Comparison of ENCODE assay signal across 8 cellular contexts in the genomic region with DNA sequence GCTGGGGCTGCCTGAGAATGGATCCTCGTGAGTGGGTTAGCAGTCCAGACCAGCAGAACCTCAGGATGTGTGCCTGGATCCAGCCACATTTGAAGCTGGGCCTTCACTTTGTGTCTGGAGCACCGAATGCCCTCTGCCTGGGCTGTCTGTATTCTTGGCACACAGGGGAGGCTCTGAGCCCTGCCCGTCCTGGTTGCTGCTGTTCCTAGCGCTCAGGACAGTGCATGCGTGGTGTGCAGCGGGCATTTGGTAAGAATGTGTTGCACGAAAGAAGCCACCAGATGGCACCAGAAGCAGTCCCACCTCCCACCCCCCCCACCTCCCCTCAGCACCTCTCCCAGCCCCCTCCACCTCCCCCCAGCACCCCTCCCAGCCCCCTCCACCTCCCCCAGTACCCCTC. TPM values are rescaled to one million over a fixed set of nuclear protein-coding genes. Genes with fewer than 3 reads are reported as not detected.
DNase-seq lines count a peak whose midpoint lies in the region; ATAC-seq and TF ChIP-seq lines count a peak whose summit lies in the region.

No MANE protein-coding gene starts in this region.

- H4K5ac ChIP-seq in mesendoderm (ENCODE audit: low read length), result no peak overlapping the region

- no peak overlapping the region for H3K27ac Mint-ChIP-seq in natural killer cell
- H3K27ac Mint-ChIP-seq in natural killer cell treated with Interleukin-12 subunit alpha and Interleukin-12 subunit beta and Interleukin-15 and Interleukin-18, amount 100 ng/mL, for 72 hours, result no peak overlapping the region
- H3K27ac Mint-ChIP-seq in activated naive CD4-positive, alpha-beta T cell treated with anti-CD3 and anti-CD28 coated beads for 36 hours, result no peak overlapping the region

- ATAC-seq in natural killer cell (peak in 1 of 3 donors; percentile 50), left ventricle myocardium superior (peak; percentile 36)
- no peak for ATAC-seq in natural killer cell treated with Interleukin-12 subunit alpha and Interleukin-12 subunit beta and Interleukin-15 and Interleukin-18, amount 100 ng/mL, for 72 hours

- H3K27me3 ChIP-seq in mesendoderm (ENCODE audit: insufficient read depth, low read length, poor library complexity), result peaks cover 3% of the 10 kb centered on the region

- no peaks in the 10 kb centered on the region for H3K36me3 Mint-ChIP-seq in natural killer cell
- H3K36me3 Mint-ChIP-seq in natural killer cell treated with Interleukin-12 subunit alpha and Interleukin-12 subunit beta and Interleukin-15 and Interleukin-18, amount 100 ng/mL, for 72 hours, result no peaks in the 10 kb centered on the region
- H3K36me3 Mint-ChIP-seq in activated naive CD4-positive, alpha-beta T cell treated with anti-CD3 and anti-CD28 coated beads for 36 hours (ENCODE audit: low read depth), result no peaks in the 10 kb centered on the region

- intact Hi-C loops in natural killer cell (cut with micrococcal nuclease) (loop anchor here (5.0 to 10.0 kb wide), 2 partner anchors 68 to 220 kb away; a partner anchor contains a TSS), left ventricle myocardium superior (cut with micrococcal nuclease) (loop anchor here (10.0 kb wide), 1 partner anchor 50 kb away; a partner anchor contains a TSS)
- intact Hi-C loops in activated naive CD4-positive, alpha-beta T cell treated with anti-CD3 and anti-CD28 coated beads for 36 hours (cut with micrococcal nuclease), result loop anchor here (5.0 kb wide), 1 partner anchor 38 kb away; no protein-coding TSS in a partner anchor

- H2BK5ac ChIP-seq in mesendoderm (ENCODE audit: low read length), result no peak overlapping the region

- no peak overlapping the region for H3K56ac ChIP-seq in mesendoderm (ENCODE audit: low read length)

- TF ChIP-seq CTCF in natural killer cell (IDR thresholded peaks at IDR 0.05), result peak; percentile 36

- peaks cover 4% of the 10 kb centered on the region for H3K36me3 ChIP-seq in mesendoderm (ENCODE audit: control insufficient read depth, insufficient read depth, low read length)

- H3K4me3 ChIP-seq in mesendoderm (ENCODE audit: low read length), result no peak overlapping the region

- no peak overlapping the region for H3K23ac ChIP-seq in mesendoderm (ENCODE audit: low read length)

- DNase-seq in natural killer cell (peak; percentile 37), NCI-H2227 treated with DMSO at 0.1 percent for 48 hours (lab: John Stamatoyannopoulos, UW) (peak; percentile 21), left ventricle myocardium superior (peak; percentile 74), NCI-H526 treated with DMSO at 0.1 percent for 48 hours (lab: John Stamatoyannopoulos, UW) (no peak), mesendoderm (no peak)
- DNase-seq in natural killer cell treated with Interleukin-12 subunit alpha and Interleukin-12 subunit beta and Interleukin-15 and Interleukin-18, amount 100 ng/mL, for 72 hours (ENCODE audit: low spot score), result no peak
- DNase-seq in activated naive CD4-positive, alpha-beta T cell treated with anti-CD3 and anti-CD28 coated beads for 36 hours, result peak; percentile 60
- DNase-seq in stimulated activated CD4-positive, alpha-beta T cell treated with anti-CD3 and anti-CD28 coated beads, Interleukin-4, amount 100 ng/mL, for 4 hours, result peak; percentile 20 to 40

- H3K9me3 Mint-ChIP-seq in natural killer cell, result no peaks in the 10 kb centered on the region
- H3K9me3 Mint-ChIP-seq in natural killer cell treated with Interleukin-12 subunit alpha and Interleukin-12 subunit beta and Interleukin-15 and Interleukin-18, amount 100 ng/mL, for 72 hours, result no peaks in the 10 kb centered on the region
- H3K9me3 Mint-ChIP-seq in activated naive CD4-positive, alpha-beta T cell treated with anti-CD3 and anti-CD28 coated beads for 36 hours, result no peaks in the 10 kb centered on the region

- H2BK15ac ChIP-seq in mesendoderm (replicated peaks; ENCODE audit: low read depth), result no peak overlapping the region

- no peak overlapping the region for H3K9ac ChIP-seq in mesendoderm (ENCODE audit: low read length)

- peaks cover 4 to 14% of the 10 kb centered on the region in 2 donors for H3K4me1 Mint-ChIP-seq in natural killer cell
- H3K4me1 Mint-ChIP-seq in natural killer cell treated with Interleukin-12 subunit alpha and Interleukin-12 subunit beta and Interleukin-15 and Interleukin-18, amount 100 ng/mL, for 72 hours (ENCODE audit: low read depth in 2 of 2), result no peaks in the 10 kb centered on the region
- peaks cover 5% of the 10 kb centered on the region for H3K4me1 Mint-ChIP-seq in activated naive CD4-positive, alpha-beta T cell treated with anti-CD3 and anti-CD28 coated beads for 36 hours (ENCODE audit: low read depth)

- peak overlapping the region; percentile 52 for H3K4me3 Mint-ChIP-seq in natural killer cell
- H3K4me3 Mint-ChIP-seq in natural killer cell treated with Interleukin-12 subunit alpha and Interleukin-12 subunit beta and Interleukin-15 and Interleukin-18, amount 100 ng/mL, for 72 hours, result no peak overlapping the region
- H3K4me3 Mint-ChIP-seq in activated naive CD4-positive, alpha-beta T cell treated with anti-CD3 and anti-CD28 coated beads for 36 hours, result no peak overlapping the region

- H4K8ac ChIP-seq in mesendoderm (ENCODE audit: low read depth, low read length), result no peak overlapping the region

- CTCF ChIA-PET in activated naive CD4-positive, alpha-beta T cell treated with anti-CD3 and anti-CD28 coated beads for 36 hours (lab: Charles Lee), result interaction anchor here (0.6 to 1.7 kb wide), 3 partner anchors 55 to 224 kb away, joined by 3 to 4 read pairs (median 4); no protein-coding TSS in a partner anchor

- H3K4ac ChIP-seq in mesendoderm (ENCODE audit: low read depth, low read length), result no peak overlapping the region

- no peak overlapping the region for H3K4me2 ChIP-seq in mesendoderm (ENCODE audit: low read length)

- no peaks in the 10 kb centered on the region for H3K4me1 ChIP-seq in mesendoderm (ENCODE audit: control insufficient read depth, low read depth, low read length)

- H3K79me2 ChIP-seq in mesendoderm (ENCODE audit: control insufficient read depth, insufficient read depth, low read length), result no peaks in the 10 kb centered on the region

- no peaks in the 10 kb centered on the region for H3K79me1 ChIP-seq in mesendoderm (ENCODE audit: low read length)

- H3K18ac ChIP-seq in mesendoderm (ENCODE audit: low read length), result no peak overlapping the region

- no peak overlapping the region for H2BK120ac ChIP-seq in mesendoderm (ENCODE audit: low read depth, low read length)

- no peak overlapping the region for H2AK5ac ChIP-seq in mesendoderm (ENCODE audit: low read length)

- WGBS in mesendoderm (ENCODE audit: extremely low coverage, insufficient coverage, low lambda C conversion rate), result no CpG with 5 or more reads among the region's 7 CpGs

- no peak overlapping the region for H3K27ac ChIP-seq in mesendoderm (ENCODE audit: low read depth, low read length)

- H3K27me3 Mint-ChIP-seq in natural killer cell (ENCODE audit: low read depth in 2 of 2), result peaks cover 6 to 7% of the 10 kb centered on the region in 2 donors
- peaks cover 0 to 2% of the 10 kb centered on the region in 2 donors for H3K27me3 Mint-ChIP-seq in natural killer cell treated with Interleukin-12 subunit alpha and Interleukin-12 subunit beta and Interleukin-15 and Interleukin-18, amount 100 ng/mL, for 72 hours
- H3K27me3 Mint-ChIP-seq in activated naive CD4-positive, alpha-beta T cell treated with anti-CD3 and anti-CD28 coated beads for 36 hours (ENCODE audit: low read depth), result no peaks in the 10 kb centered on the region

RNA-seq across cellular contexts. Expression of a gene that starts 4.1 kb away (rescaled TPM):
- total RNA-seq in natural killer cell (1 to 10 TPM; 2.2 to 3.1 (median 2.2) TPM), left ventricle myocardium superior (9.1 TPM)
- 10 to 100 TPM; 10.2 to 15.1 TPM for total RNA-seq in natural killer cell treated with Interleukin-12 subunit alpha and Interleukin-12 subunit beta and Interleukin-15 and Interleukin-18, amount 100 ng/mL, for 72 hours
- 10 to 100 TPM; 17.5 to 17.9 TPM for total RNA-seq in activated naive CD4-positive, alpha-beta T cell treated with anti-CD3 and anti-CD28 coated beads for 36 hours
- 0.42 TPM for polyA plus RNA-seq in mesendoderm (2013, experiment 1 of 2)
- polyA plus RNA-seq in mesendoderm (2013, experiment 2 of 2), result 0.36 TPM

RNA-seq across cellular contexts. Expression of a gene that starts 12.8 kb away (rescaled TPM):
- total RNA-seq in natural killer cell (1 to 10 TPM; 2.2 to 2.5 (median 2.4) TPM), left ventricle myocardium superior (15.8 TPM)
- 1 to 10 TPM; 1.6 to 9.0 TPM for total RNA-seq in natural killer cell treated with Interleukin-12 subunit alpha and Interleukin-12 subunit beta and Interleukin-15 and Interleukin-18, amount 100 ng/mL, for 72 hours
- total RNA-seq in activated naive CD4-positive, alpha-beta T cell treated with anti-CD3 and anti-CD28 coated beads for 36 hours, result 10 to 100 TPM; 12.3 to 12.4 TPM
- 5.1 TPM for polyA plus RNA-seq in mesendoderm (2013, experiment 1 of 2)
- 5.2 TPM for polyA plus RNA-seq in mesendoderm (2013, experiment 2 of 2)

RNA-seq across cellular contexts. Expression of a gene that starts 23.2 kb away (rescaled TPM):
- total RNA-seq in natural killer cell (100 to 1,000 TPM; 112 to 131 (median 123) TPM), left ventricle myocardium superior (12.7 TPM)
- 100 to 1,000 TPM in 1 of 2 donors, 10 to 100 TPM in 1; 54.5 to 113 TPM for total RNA-seq in natural killer cell treated with Interleukin-12 subunit alpha and Interleukin-12 subunit beta and Interleukin-15 and Interleukin-18, amount 100 ng/mL, for 72 hours
- total RNA-seq in activated naive CD4-positive, alpha-beta T cell treated with anti-CD3 and anti-CD28 coated beads for 36 hours, result 10 to 100 TPM; 35.4 to 38.0 TPM
- 8.9 TPM for polyA plus RNA-seq in mesendoderm (2013, experiment 1 of 2)
- 8.2 TPM for polyA plus RNA-seq in mesendoderm (2013, experiment 2 of 2)

RNA-seq across cellular contexts. Expression of a gene that starts 29.5 kb away (rescaled TPM):
- total RNA-seq in natural killer cell, result 100 to 1,000 TPM; 105 to 126 (median 118) TPM
- total RNA-seq in natural killer cell treated with Interleukin-12 subunit alpha and Interleukin-12 subunit beta and Interleukin-15 and Interleukin-18, amount 100 ng/mL, for 72 hours, result 10 to 100 TPM; 47.6 to 80.1 TPM
- 10 to 100 TPM; 44.5 to 47.8 TPM for total RNA-seq in activated naive CD4-positive, alpha-beta T cell treated with anti-CD3 and anti-CD28 coated beads for 36 hours
- total RNA-seq in left ventricle myocardium superior, result 18.4 TPM
- 8.0 TPM for polyA plus RNA-seq in mesendoderm (2013, experiment 1 of 2)
- polyA plus RNA-seq in mesendoderm (2013, experiment 2 of 2), result 7.6 TPM

RNA-seq across cellular contexts. Expression of a gene that starts 33.1 kb away (rescaled TPM):
- total RNA-seq in natural killer cell (10 to 100 TPM in 2 of 3 donors, 1 to 10 TPM in 1; 6.0 to 34.7 (median 18.9) TPM), left ventricle myocardium superior (81.7 TPM)
- total RNA-seq in natural killer cell treated with Interleukin-12 subunit alpha and Interleukin-12 subunit beta and Interleukin-15 and Interleukin-18, amount 100 ng/mL, for 72 hours, result 1 to 10 TPM; 4.4 to 5.5 TPM
- 10 to 100 TPM in 1 of 2 experiments, 1 to 10 TPM in 1; 9.8 to 10.4 TPM for total RNA-seq in activated naive CD4-positive, alpha-beta T cell treated with anti-CD3 and anti-CD28 coated beads for 36 hours
- polyA plus RNA-seq in mesendoderm (2013, experiment 1 of 2), result 34.1 TPM
- 33.7 TPM for polyA plus RNA-seq in mesendoderm (2013, experiment 2 of 2)

Comparison
In these comparisons a context has a peak if more than half of its experiments do, and no peak if none do; other contexts are left out.
1. DNase-seq: peak in natural killer cell (single experiment), NCI-H2227 treated with DMSO at 0.1 percent for 48 hours (single experiment), activated naive CD4-positive, alpha-beta T cell treated with anti-CD3 and anti-CD28 coated beads for 36 hours (single experiment), left ventricle myocardium superior (single experiment) and stimulated activated CD4-positive, alpha-beta T cell treated with anti-CD3 and anti-CD28 coated beads, Interleukin-4, amount 100 ng/mL, for 4 hours (2 of 2); none in natural killer cell treated with Interleukin-12 subunit alpha and Interleukin-12 subunit beta and Interleukin-15 and Interleukin-18, amount 100 ng/mL, for 72 hours (single experiment), NCI-H526 treated with DMSO at 0.1 percent for 48 hours (single experiment) and mesendoderm (single experiment).